8 cellular contexts compared by ENCODE assay signal in the genomic region with DNA sequence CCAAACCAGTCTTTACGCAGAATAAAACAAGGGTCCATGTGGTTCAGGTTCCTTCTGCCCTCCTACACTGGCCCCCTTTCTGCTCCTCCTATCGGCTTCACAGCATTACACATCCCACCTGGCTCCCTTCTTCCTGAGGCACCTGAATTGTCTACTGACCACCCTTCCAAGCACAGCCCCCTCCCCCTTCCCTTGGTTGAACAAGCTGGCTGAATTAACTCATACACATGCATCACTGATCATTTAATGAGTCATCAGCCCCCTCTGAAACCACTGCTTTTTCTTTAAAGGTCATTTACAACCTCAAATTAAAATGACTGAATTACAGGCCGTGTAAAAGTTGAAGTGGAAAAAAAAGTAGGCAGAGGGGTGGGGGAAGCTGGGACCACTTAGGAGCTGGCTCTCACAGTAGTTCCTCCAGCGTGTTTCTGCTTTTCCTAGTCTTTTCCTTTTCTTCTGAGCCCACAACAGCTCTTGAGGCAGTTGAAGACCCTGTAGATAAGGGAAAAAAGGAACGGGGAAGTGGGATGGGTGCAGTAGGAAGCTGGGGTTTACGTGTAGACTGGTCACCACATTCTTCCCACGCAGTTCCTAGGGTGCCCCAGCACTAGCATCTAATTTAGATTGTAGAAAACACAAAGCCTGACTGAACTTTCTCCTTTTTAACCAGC.
A peak's percentile ranks its signal among the peaks of the same experiment; 100 is the strongest.
DNase-seq lines count a peak whose midpoint lies in the region; ATAC-seq, FAIRE-seq and TF ChIP-seq lines count a peak whose summit lies in the region.

No MANE protein-coding gene starts in this region.

- intact Hi-C loops in posterior cingulate gyrus (cut with DNase I), result no loop called here

- DNase-seq in SK-N-SH (no peak), caudate nucleus (lab: John Stamatoyannopoulos, UW) (no peak), small intestine (no peak), posterior cingulate gyrus (no peak), HPDE6-E6E7 (ENCODE audit: extremely low spot score) (no peak)

- no peaks in the 10 kb centered on the region for H3K27me3 ChIP-seq in SK-N-SH (ENCODE audit: insufficient read depth)
- no peaks in the 10 kb centered on the region for H3K27me3 ChIP-seq in small intestine (ENCODE audit: control insufficient read depth in 2 of 2, insufficient read depth in 2 of 2, low read length in 2 of 2)

- H3K79me2 ChIP-seq in SK-N-SH (ENCODE audit: insufficient read depth), result peaks cover 19% of the 10 kb centered on the region; the same call in 1 of the 2 replicates

- TF ChIP-seq EP300 in SK-N-SH (IDR thresholded peaks at IDR 0.05; ENCODE audit: borderline replicate concordance in 1 of 2, low read depth in 1 of 2, low read length in 1 of 2), result peak in 1 of 2 experiments; percentile 57; a peak in 2 of 4 replicates

- WGBS in SK-N-SH (ENCODE audit: low lambda C conversion rate), result 73% methylated on average over 7 of the region's 7 CpGs
- WGBS in small intestine, 3 donors, result 53 to 69% (median 65%) methylated on average over 7 of the region's 7 CpGs

- no peak for TF ChIP-seq RAD21 in SK-N-SH (IDR thresholded peaks at IDR 0.05; ENCODE audit: low read length)

- peaks cover 5 to 24% of the 10 kb centered on the region in 2 experiments; a peak in 3 of 4 replicates for H3K4me1 ChIP-seq in SK-N-SH (ENCODE audit: control insufficient read depth in 1 of 2, insufficient read depth in 2 of 2, low read depth in 1 of 2, low read length in 1 of 2)
- H3K4me1 ChIP-seq in small intestine (ENCODE audit: control insufficient read depth in 2 of 2, insufficient read depth in 1 of 2, low read depth in 1 of 2, low read length in 1 of 2), result peaks cover 0 to 11% of the 10 kb centered on the region in 2 donors

- no peak overlapping the region for H3K9ac ChIP-seq in SK-N-SH

- H3K36me3 ChIP-seq in SK-N-SH (replicated peaks in 1 of 2; ENCODE audit: control insufficient read depth in 1 of 2, insufficient read depth in 2 of 2, low read length in 1 of 2) (no peaks in the 10 kb centered on the region), small intestine (ENCODE audit: control insufficient read depth in 2 of 2, insufficient read depth in 2 of 2, low read length in 2 of 2) (no peaks in the 10 kb centered on the region)

- ATAC-seq in GM18861 (IDR thresholded peaks at IDR 0.05; ENCODE audit: unreplicated experiment), result peak; percentile 42
- ATAC-seq in HG02759 (IDR thresholded peaks at IDR 0.05; ENCODE audit: unreplicated experiment), result peak; percentile 57
- no peak for ATAC-seq in GM18505 (IDR thresholded peaks at IDR 0.05; ENCODE audit: unreplicated experiment)

- H3K9me2 ChIP-seq in SK-N-SH, result no peaks in the 10 kb centered on the region

- POLR2A ChIA-PET in SK-N-SH (lab: Yijun Ruan, JAX), result no interaction called here

- FAIRE-seq in small intestine (lab: Jason Lieb, UNC), result no peak

- no peak for TF ChIP-seq POLR2A in GM18505 (IDR thresholded peaks at IDR 0.05; ENCODE audit: borderline replicate concordance, extremely low read depth, insufficient read depth, insufficient read length)

- H3K27ac ChIP-seq in SK-N-SH (ENCODE audit: low read depth in 2 of 2, low read length in 1 of 2) (peak overlapping the region in 1 of 2 experiments; percentile 43; a peak in 1 of 4 replicates), caudate nucleus (ENCODE audit: low read depth, low read length) (peak overlapping the region; percentile 36), small intestine (ENCODE audit: low read depth in 1 of 2, low read length in 1 of 2) (peak overlapping the region; percentile 18 to 84)

- peaks cover 5% of the 10 kb centered on the region for H3F3A ChIP-seq in SK-N-SH (replicated peaks; ENCODE audit: insufficient read depth)

- H3K4me3 ChIP-seq in SK-N-SH (ENCODE audit: low read depth in 2 of 2, low read length in 1 of 2) (no peak overlapping the region), small intestine (ENCODE audit: low read depth in 1 of 2, low read length in 2 of 2) (no peak overlapping the region)

- no peaks in the 10 kb centered on the region for H4K20me1 ChIP-seq in SK-N-SH (ENCODE audit: insufficient read depth)

- 0 out of 2 replicates have a peak overlapping the region, but pooled peaks have one; percentile 14 for H2AFZ ChIP-seq in SK-N-SH (ENCODE audit: low read depth)

- CTCF ChIA-PET in SK-N-SH (lab: Yijun Ruan, JAX), result interaction anchor here (0.7 to 1.1 kb wide), 2 partner anchors 13 to 238 kb away, joined by 3 read pairs; no protein-coding TSS in a partner anchor

- TF ChIP-seq CTCF in SK-N-SH (IDR thresholded peaks at IDR 0.05), result no peak

- H3K4me2 ChIP-seq in SK-N-SH, result peak overlapping the region; percentile 62

- H3K9me3 ChIP-seq in SK-N-SH (no peaks in the 10 kb centered on the region), small intestine (ENCODE audit: control insufficient read depth, low read depth) (no peaks in the 10 kb centered on the region)

TF ChIP-seq in SK-N-SH, 30 proteins besides CTCF, POLR2A, EP300 and RAD21:
- peak; percentile 72 for TF ChIP-seq JUND (IDR thresholded peaks at IDR 0.05)
- no peak for TF ChIP-seq POLR2AphosphoS5 (IDR thresholded peaks at IDR 0.05; ENCODE audit: low read depth, low read length)
- peak; percentile 61; the same call in 1 of the 2 replicates for TF ChIP-seq TCF12 (IDR thresholded peaks at IDR 0.05)
- TF ChIP-seq, protein P1, sequence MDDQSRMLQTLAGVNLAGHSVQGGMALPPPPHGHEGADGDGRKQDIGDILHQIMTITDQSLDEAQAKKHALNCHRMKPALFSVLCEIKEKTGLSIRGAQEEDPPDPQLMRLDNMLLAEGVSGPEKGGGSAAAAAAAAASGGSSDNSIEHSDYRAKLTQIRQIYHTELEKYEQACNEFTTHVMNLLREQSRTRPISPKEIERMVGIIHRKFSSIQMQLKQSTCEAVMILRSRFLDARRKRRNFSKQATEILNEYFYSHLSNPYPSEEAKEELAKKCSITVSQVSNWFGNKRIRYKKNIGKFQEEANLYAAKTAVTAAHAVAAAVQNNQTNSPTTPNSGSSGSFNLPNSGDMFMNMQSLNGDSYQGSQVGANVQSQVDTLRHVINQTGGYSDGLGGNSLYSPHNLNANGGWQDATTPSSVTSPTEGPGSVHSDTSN (IDR thresholded peaks at IDR 0.05), result peak; percentile 20; the same call in 1 of the 2 replicates
- TF ChIP-seq FOSL2 (IDR thresholded peaks at IDR 0.05; ENCODE audit: borderline replicate concordance, low read depth), result peak; percentile 84
